Comparison of ENCODE assay signal across 10 cellular contexts in the genomic region with DNA sequence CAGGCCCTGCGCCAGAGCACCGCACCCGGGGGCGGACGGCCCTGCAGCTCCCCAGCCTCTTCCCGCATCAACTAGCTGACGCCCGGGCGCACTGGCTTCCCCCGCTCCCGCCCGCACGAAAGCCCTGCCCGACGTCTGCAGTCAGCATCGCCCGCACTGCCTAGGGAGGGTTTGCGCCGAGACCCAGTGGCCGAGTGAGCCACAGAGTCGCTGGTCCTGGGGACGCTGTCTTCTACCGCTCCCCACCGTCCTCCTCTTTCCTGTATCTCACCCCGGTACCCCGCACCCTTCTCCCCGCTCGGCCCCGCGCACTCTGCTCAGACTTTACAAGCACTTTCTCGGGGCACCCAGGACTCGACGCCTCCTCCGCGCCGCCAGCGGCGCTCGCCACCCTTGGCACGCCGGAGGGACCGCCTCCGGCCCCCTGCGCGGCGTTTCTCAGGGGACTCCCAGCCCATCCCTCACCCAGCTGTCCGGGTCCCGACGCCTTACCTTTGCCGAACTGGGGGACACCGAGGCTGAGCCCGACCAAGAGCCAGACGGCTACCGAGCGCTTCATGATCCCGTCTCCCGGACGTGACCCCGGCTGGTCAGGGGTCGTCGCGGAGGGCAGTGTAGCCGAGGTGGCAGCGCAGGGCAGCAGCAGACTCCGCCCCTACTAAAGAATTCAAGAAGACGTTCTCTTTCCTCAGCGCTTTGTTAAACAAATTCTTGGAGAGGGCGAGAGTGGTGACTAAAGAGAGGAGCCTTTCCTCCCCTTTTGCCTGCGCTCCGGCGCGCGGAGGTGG. TPM values are rescaled to one million over a fixed set of nuclear protein-coding genes. Genes with fewer than 3 reads are reported as not detected.
A peak's percentile ranks its signal among the peaks of the same experiment; 100 is the strongest.
DNase-seq lines count a peak whose midpoint lies in the region; ATAC-seq, FAIRE-seq and TF ChIP-seq lines count a peak whose summit lies in the region.
"Had no signal": no experiment of that assay in that cellular context is flagged by ENCODE, and none has a peak within 500 bp of the region (broad histone marks: within the 10 kb centered on the region; RNA-seq: fewer than 3 reads in every experiment).

No MANE protein-coding gene starts in this region.

- no peaks in the 10 kb centered on the region for H3K9me3 Mint-ChIP-seq in activated T-cell treated with anti-CD3 and anti-CD28 coated beads, Interleukin-2, amount 50 U/mL, for 72 hours

- no peak for ATAC-seq in activated T-cell treated with anti-CD3 and anti-CD28 coated beads, Interleukin-2, amount 50 U/mL, for 72 hours (replicated peaks in 1 of 2)
- ATAC-seq in HG02642 (IDR thresholded peaks at IDR 0.05; ENCODE audit: poor library complexity, unreplicated experiment) (no peak), HG03354 (IDR thresholded peaks at IDR 0.05; ENCODE audit: poor library complexity, severe bottlenecking, unreplicated experiment) (no peak)

- peak overlapping the region; percentile 96 for H2AFZ ChIP-seq in smooth muscle cell (ENCODE audit: low read depth)

- peaks cover 40% of the 10 kb centered on the region for H3K27me3 Mint-ChIP-seq in activated T-cell treated with anti-CD3 and anti-CD28 coated beads, Interleukin-2, amount 50 U/mL, for 72 hours (ENCODE audit: low read depth)

- H3K9ac ChIP-seq in smooth muscle cell (ENCODE audit: low read depth) = peak overlapping the region; percentile 46

- peaks cover 24% of the 10 kb centered on the region for H3K4me1 ChIP-seq in smooth muscle cell (ENCODE audit: low read depth)

- peaks cover 0 to 5% of the 10 kb centered on the region in 2 donors for H3K36me3 Mint-ChIP-seq in activated T-cell treated with anti-CD3 and anti-CD28 coated beads, Interleukin-2, amount 50 U/mL, for 72 hours (ENCODE audit: insufficient read depth in 2 of 2)

- H4K20me1 ChIP-seq in smooth muscle cell (ENCODE audit: low read depth) = no peaks in the 10 kb centered on the region

- no peaks in the 10 kb centered on the region for H3K9me3 ChIP-seq in smooth muscle cell (replicated peaks; ENCODE audit: low read depth)

- WGBS in smooth muscle cell (ENCODE audit: low lambda C conversion rate) = under 1% methylated on average over 45 of the region's 73 CpGs

- peaks cover 14% of the 10 kb centered on the region for H3K27me3 ChIP-seq in bronchial epithelial cell (ENCODE audit: control insufficient read depth, insufficient read depth, low read length)
- H3K27me3 ChIP-seq in smooth muscle cell (ENCODE audit: low read depth) = no peaks in the 10 kb centered on the region

- H3K36me3 ChIP-seq in bronchial epithelial cell (ENCODE audit: control insufficient read depth, insufficient read depth, low read length) = no peaks in the 10 kb centered on the region
- no peaks in the 10 kb centered on the region for H3K36me3 ChIP-seq in smooth muscle cell (ENCODE audit: low read depth)

- H3K27ac Mint-ChIP-seq in activated T-cell treated with anti-CD3 and anti-CD28 coated beads, Interleukin-2, amount 50 U/mL, for 72 hours = no peak overlapping the region

- peak overlapping the region; percentile 54 to 64 for H3K4me3 Mint-ChIP-seq in activated T-cell treated with anti-CD3 and anti-CD28 coated beads, Interleukin-2, amount 50 U/mL, for 72 hours

- H3K4me3 ChIP-seq in bronchial epithelial cell (ENCODE audit: low read depth, low read length) (peak overlapping the region; percentile 46), smooth muscle cell (peak overlapping the region; percentile 78)

- no peak for FAIRE-seq in bronchial epithelial cell (lab: Jason Lieb, UNC)
- FAIRE-seq: G401.6 had no signal

- no peak for DNase-seq in activated T-cell treated with anti-CD3 and anti-CD28 coated beads, Interleukin-2, amount 50 U/mL, for 72 hours
- DNase-seq in activated T-cell treated with anti-CD3 and anti-CD28 coated beads, Interleukin-2, amount 50 U/mL, for 48 hours = no peak
- DNase-seq in bronchial epithelial cell (ENCODE audit: low read depth) = peak; percentile 57
- DNase-seq in iris pigment epithelial cell (ENCODE audit: low read depth) = peak; percentile 67
- DNase-seq in smooth muscle cell (lab: John Stamatoyannopoulos, UW; ENCODE audit: unreplicated experiment) = peak; percentile 38
- no peak for DNase-seq in DMS79 (lab: John Stamatoyannopoulos, UW)

- H3K4me2 ChIP-seq in smooth muscle cell = peak overlapping the region; percentile 98

- H3F3A ChIP-seq in smooth muscle cell (ENCODE audit: low read depth) = no peaks in the 10 kb centered on the region

- peak overlapping the region; percentile 58 for H3K27ac ChIP-seq in smooth muscle cell (ENCODE audit: low read depth)
- H3K27ac ChIP-seq: VCaP had no signal

- H3K79me2 ChIP-seq in smooth muscle cell (ENCODE audit: low read depth) = peaks cover 24% of the 10 kb centered on the region

- no peak for TF ChIP-seq CTCF in bronchial epithelial cell (IDR thresholded peaks at IDR 0.05; ENCODE audit: insufficient read depth, low read length, severe bottlenecking)
- no peak for TF ChIP-seq CTCF in smooth muscle cell (IDR thresholded peaks at IDR 0.05; ENCODE audit: borderline replicate concordance, insufficient read depth, poor library complexity, severe bottlenecking)

- peaks cover 8% of the 10 kb centered on the region for H3K4me1 Mint-ChIP-seq in activated T-cell treated with anti-CD3 and anti-CD28 coated beads, Interleukin-2, amount 50 U/mL, for 72 hours (ENCODE audit: low read depth)

RNA-seq across cellular contexts. Expression of a gene that starts 0.7 kb away (rescaled TPM):
- total RNA-seq in activated T-cell treated with anti-CD3 and anti-CD28 coated beads, Interleukin-2, amount 50 U/mL, for 72 hours = not detected
- 0.26 and 1.1 TPM in 2 replicates for total RNA-seq in bronchial epithelial cell
- 119 and 180 TPM in 2 replicates for total RNA-seq in smooth muscle cell
- polyA plus RNA-seq in smooth muscle cell = 62.5 and 98.4 TPM in 2 replicates

Comparison
In these comparisons a context has a peak if more than half of its experiments do, and no peak if none do; other contexts are left out.
1. DNase-seq: peak in bronchial epithelial cell (single experiment), iris pigment epithelial cell (single experiment) and smooth muscle cell (single experiment); none in activated T-cell treated with anti-CD3 and anti-CD28 coated beads, Interleukin-2, amount 50 U/mL, for 72 hours (0 of 2), activated T-cell treated with anti-CD3 and anti-CD28 coated beads, Interleukin-2, amount 50 U/mL, for 48 hours (0 of 2) and DMS79 (single experiment).
2. RNA of a gene that starts 0.7 kb away (total RNA-seq): 119 to 180 TPM in smooth muscle cell; 0.26 to 1.1 TPM in bronchial epithelial cell and not detected in activated T-cell treated with anti-CD3 and anti-CD28 coated beads, Interleukin-2, amount 50 U/mL, for 72 hours; every median in the first group is over 10 times any median in the second.